ENCODE assay signal across 1 cellular context in genomic region chr6:15739867-15740266, GRCh38.
TF ChIP-seq lines count a peak whose summit lies in the region.

No MANE protein-coding gene starts in this region.

TF ChIP-seq in GM23338, 12 proteins besides CTCF, POLR2A, EP300 and RAD21 (continued from another document):
- TF ChIP-seq, protein P1, sequence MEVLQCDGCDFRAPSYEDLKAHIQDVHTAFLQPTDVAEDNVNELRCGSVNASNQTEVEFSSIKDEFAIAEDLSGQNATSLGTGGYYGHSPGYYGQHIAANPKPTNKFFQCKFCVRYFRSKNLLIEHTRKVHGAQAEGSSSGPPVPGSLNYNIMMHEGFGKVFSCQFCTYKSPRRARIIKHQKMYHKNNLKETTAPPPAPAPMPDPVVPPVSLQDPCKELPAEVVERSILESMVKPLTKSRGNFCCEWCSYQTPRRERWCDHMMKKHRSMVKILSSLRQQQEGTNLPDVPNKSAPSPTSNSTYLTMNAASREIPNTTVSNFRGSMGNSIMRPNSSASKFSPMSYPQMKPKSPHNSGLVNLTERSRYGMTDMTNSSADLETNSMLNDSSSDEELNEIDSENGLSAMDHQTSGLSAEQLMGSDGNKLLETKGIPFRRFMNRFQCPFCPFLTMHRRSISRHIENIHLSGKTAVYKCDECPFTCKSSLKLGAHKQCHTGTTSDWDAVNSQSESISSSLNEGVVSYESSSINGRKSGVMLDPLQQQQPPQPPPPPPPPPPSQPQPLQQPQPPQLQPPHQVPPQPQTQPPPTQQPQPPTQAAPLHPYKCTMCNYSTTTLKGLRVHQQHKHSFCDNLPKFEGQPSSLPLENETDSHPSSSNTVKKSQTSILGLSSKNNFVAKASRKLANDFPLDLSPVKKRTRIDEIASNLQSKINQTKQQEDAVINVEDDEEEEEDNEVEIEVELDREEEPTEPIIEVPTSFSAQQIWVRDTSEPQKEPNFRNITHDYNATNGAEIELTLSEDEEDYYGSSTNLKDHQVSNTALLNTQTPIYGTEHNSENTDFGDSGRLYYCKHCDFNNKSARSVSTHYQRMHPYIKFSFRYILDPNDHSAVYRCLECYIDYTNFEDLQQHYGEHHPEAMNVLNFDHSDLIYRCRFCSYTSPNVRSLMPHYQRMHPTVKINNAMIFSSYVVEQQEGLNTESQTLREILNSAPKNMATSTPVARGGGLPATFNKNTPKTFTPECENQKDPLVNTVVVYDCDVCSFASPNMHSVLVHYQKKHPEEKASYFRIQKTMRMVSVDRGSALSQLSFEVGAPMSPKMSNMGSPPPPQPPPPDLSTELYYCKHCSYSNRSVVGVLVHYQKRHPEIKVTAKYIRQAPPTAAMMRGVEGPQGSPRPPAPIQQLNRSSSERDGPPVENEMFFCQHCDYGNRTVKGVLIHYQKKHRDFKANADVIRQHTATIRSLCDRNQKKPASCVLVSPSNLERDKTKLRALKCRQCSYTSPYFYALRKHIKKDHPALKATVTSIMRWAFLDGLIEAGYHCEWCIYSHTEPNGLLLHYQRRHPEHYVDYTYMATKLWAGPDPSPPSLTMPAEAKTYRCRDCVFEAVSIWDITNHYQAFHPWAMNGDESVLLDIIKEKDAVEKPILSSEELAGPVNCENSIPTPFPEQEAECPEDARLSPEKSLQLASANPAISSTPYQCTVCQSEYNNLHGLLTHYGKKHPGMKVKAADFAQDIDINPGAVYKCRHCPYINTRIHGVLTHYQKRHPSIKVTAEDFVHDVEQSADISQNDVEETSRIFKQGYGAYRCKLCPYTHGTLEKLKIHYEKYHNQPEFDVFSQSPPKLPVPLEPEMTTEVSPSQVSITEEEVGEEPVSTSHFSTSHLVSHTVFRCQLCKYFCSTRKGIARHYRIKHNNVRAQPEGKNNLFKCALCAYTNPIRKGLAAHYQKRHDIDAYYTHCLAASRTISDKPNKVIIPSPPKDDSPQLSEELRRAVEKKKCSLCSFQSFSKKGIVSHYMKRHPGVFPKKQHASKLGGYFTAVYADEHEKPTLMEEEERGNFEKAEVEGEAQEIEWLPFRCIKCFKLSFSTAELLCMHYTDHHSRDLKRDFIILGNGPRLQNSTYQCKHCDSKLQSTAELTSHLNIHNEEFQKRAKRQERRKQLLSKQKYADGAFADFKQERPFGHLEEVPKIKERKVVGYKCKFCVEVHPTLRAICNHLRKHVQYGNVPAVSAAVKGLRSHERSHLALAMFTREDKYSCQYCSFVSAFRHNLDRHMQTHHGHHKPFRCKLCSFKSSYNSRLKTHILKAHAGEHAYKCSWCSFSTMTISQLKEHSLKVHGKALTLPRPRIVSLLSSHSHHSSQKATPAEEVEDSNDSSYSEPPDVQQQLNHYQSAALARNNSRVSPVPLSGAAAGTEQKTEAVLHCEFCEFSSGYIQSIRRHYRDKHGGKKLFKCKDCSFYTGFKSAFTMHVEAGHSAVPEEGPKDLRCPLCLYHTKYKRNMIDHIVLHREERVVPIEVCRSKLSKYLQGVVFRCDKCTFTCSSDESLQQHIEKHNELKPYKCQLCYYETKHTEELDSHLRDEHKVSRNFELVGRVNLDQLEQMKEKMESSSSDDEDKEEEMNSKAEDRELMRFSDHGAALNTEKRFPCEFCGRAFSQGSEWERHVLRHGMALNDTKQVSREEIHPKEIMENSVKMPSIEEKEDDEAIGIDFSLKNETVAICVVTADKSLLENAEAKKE (CRISPR knock-in tag; IDR thresholded peaks at IDR 0.05): no peak
- TF ChIP-seq POLR2AphosphoS5 (IDR thresholded peaks at IDR 0.05; ENCODE audit: low read depth) (no peak), EZH2 (IDR thresholded peaks at IDR 0.05; ENCODE audit: low read depth, unreplicated experiment) (no peak), ZNF331 (CRISPR knock-in tag; IDR thresholded peaks at IDR 0.05; ENCODE audit: low read depth) (no peak)
